23 cellular contexts compared by ENCODE assay signal in the genomic region with DNA sequence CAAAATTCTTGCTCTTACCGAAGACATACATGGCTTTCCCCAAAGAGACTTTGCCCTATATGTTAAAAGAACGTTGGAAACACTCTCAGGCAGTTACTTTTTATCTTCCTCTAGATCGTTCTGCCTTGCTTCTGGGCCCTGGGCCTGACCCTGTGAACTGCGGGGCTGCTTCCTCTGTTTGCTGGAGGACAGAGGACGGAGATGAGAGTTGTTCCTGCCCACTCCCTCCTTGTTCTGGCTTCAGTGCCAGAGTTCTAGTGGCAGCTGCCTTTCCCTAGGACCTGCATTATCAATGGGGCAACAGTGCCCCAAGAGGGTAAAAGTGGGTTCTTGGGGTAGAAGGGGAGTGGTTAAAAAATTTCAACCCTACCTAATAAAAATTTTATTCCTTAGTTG. TPM values are rescaled to one million over a fixed set of nuclear protein-coding genes. Genes with fewer than 3 reads are reported as not detected.
DNase-seq lines count a peak whose midpoint lies in the region; ATAC-seq, FAIRE-seq and TF ChIP-seq lines count a peak whose summit lies in the region.
"Had no signal": no experiment of that assay in that cellular context is flagged by ENCODE, and none has a peak within 500 bp of the region (broad histone marks: within the 10 kb centered on the region; RNA-seq: fewer than 3 reads in every experiment).

No MANE protein-coding gene starts in this region.

- CTCF ChIA-PET in GM12878 (lab: Yijun Ruan, JAX), result interaction anchor here (0.6 to 1.5 kb wide), 7 partner anchors 12 to 487 kb away, joined by 3 to 5 read pairs (median 3); a partner anchor contains a TSS

- peaks cover 45% of the 10 kb centered on the region for H3K4me1 Mint-ChIP-seq in osteocyte (ENCODE audit: unreplicated experiment)

- intact Hi-C loops in GM12878 (cut with micrococcal nuclease; ENCODE audit: unreplicated experiment), result no loop called here

- ATAC-seq in GM12878 (peak; percentile 69), HG02852 (IDR thresholded peaks at IDR 0.05; ENCODE audit: unreplicated experiment) (no peak), HG02763 (IDR thresholded peaks at IDR 0.05; ENCODE audit: unreplicated experiment) (no peak)
- ATAC-seq: activated CD8-positive, alpha-beta T cell treated with anti-CD3 and anti-CD28 coated beads for 36 hours had no signal

- POLR2A ChIA-PET in GM12878 (lab: Charles Lee), result interaction anchor here (0.7 to 1.8 kb wide), 2 partner anchors 19 to 439 kb away, joined by 3 to 4 read pairs; no protein-coding TSS in a partner anchor

- peak; percentile 11 for DNase-seq in DMS 273 (lab: John Stamatoyannopoulos, UW; ENCODE audit: unreplicated experiment)
- no peak for DNase-seq in DMS 273 treated with DMSO at 0.1 percent for 48 hours (lab: John Stamatoyannopoulos, UW)
- peak; percentile 16 for DNase-seq in NAMALWA (ENCODE audit: low spot score)
- no peak for DNase-seq in GM12878 (ENCODE audit: low read depth, low spot score)
- DNase-seq in osteocyte (ENCODE audit: extremely low spot score, unreplicated experiment), result no peak
- DNase-seq in cortex of kidney (lab: John Stamatoyannopoulos, UW), result no peak
- DNase-seq: activated CD4-positive, CD25-positive, alpha-beta regulatory T cell; activated CD8-positive, alpha-beta T cell treated with anti-CD3 and anti-CD28 coated beads for 36 hours; activated gamma-delta T cell treated with Interleukin-2 at 50 U/mL for 16 hours; amniotic stem cell; GDM1; heart left ventricle; MG63; NCI-H1694; NCI-H526 treated with DMSO at 0.1 percent for 48 hours; uterus had no signal

- peak overlapping the region; percentile 36 for H3K27ac Mint-ChIP-seq in osteocyte (ENCODE audit: unreplicated experiment)
- H3K27ac Mint-ChIP-seq: activated CD8-positive, alpha-beta T cell treated with anti-CD3 and anti-CD28 coated beads for 36 hours; dendritic cell treated with granulocyte-macrophage colony-stimulating factor and Interleukin-4, amounts not matched to agents 40 ng/mL and 50 ng/mL, for 4 days; T-helper 1 cell treated with Interleukin-12 subunit alpha and Interleukin-12 subunit beta and Interleukin-4 antibody, amounts not matched to agents 30 μg/mL and 1 μg/mL, for 36 hours had no signal

- no peaks in the 10 kb centered on the region for H3K79me2 ChIP-seq in GM12878 (ENCODE audit: control insufficient read depth, insufficient read depth, low read length)

- no peak overlapping the region for H3K4me3 Mint-ChIP-seq in osteocyte (ENCODE audit: unreplicated experiment)
- H3K4me3 Mint-ChIP-seq: activated CD8-positive, alpha-beta T cell treated with anti-CD3 and anti-CD28 coated beads for 36 hours; dendritic cell treated with granulocyte-macrophage colony-stimulating factor and Interleukin-4, amounts not matched to agents 40 ng/mL and 50 ng/mL, for 4 days; T-helper 1 cell treated with Interleukin-12 subunit alpha and Interleukin-12 subunit beta and Interleukin-4 antibody, amounts not matched to agents 30 μg/mL and 1 μg/mL, for 36 hours had no signal

- no peak for TF ChIP-seq EP300 in GM12878 (IDR thresholded peaks at IDR 0.05; ENCODE audit: borderline replicate concordance in 1 of 2, control insufficient read depth in 1 of 2, low read depth in 2 of 2, low read length in 2 of 2)

- H3K36me3 ChIP-seq in GM12878 (ENCODE audit: control insufficient read depth in 2 of 2, insufficient read depth in 2 of 2, low read length in 1 of 2), result no peaks in the 10 kb centered on the region
- H3K36me3 ChIP-seq: heart left ventricle, MG63, SJSA1, uterus had no signal

- H3K27me3 ChIP-seq in GM12878 (replicated peaks in 1 of 2; ENCODE audit: control insufficient read depth in 2 of 2, insufficient read depth in 2 of 2, low read length in 1 of 2), result peaks cover 0 to 4% of the 10 kb centered on the region in 2 experiments; a peak in 2 of 4 replicates
- H3K27me3 ChIP-seq: MG63, SJSA1, uterus had no signal

- H3K4me1 ChIP-seq in GM12878 (ENCODE audit: control insufficient read depth, insufficient read depth, low read length), result no peaks in the 10 kb centered on the region
- H3K4me1 ChIP-seq: uterus had no signal

- no peak overlapping the region for H2AFZ ChIP-seq in GM12878 (ENCODE audit: control insufficient read depth, low read depth, low read length)

- 7% methylated on average over 5 of the region's 5 CpGs for WGBS in GM12878 (ENCODE audit: insufficient coverage, insufficient replicate concordance, low lambda C conversion rate, missing lambda C conversion rate)

- in situ Hi-C loops in GM12878 (cut with MboI), result no loop called here

- no peak overlapping the region for H3K27ac ChIP-seq in GM12878 (ENCODE audit: control insufficient read depth, insufficient read depth)
- H3K27ac ChIP-seq: 22Rv1, heart left ventricle, SJSA1, uterus had no signal

- H3K9me3 ChIP-seq in GM12878 (replicated peaks; ENCODE audit: control insufficient read depth, insufficient read depth, low read length), result no peaks in the 10 kb centered on the region
- H3K9me3 ChIP-seq: heart left ventricle, MG63, SJSA1, uterus had no signal

- H4K20me1 ChIP-seq in GM12878 (ENCODE audit: control insufficient read depth, insufficient read depth), result no peaks in the 10 kb centered on the region

- RAD21 ChIA-PET in GM12878 (lab: Charles Lee; ENCODE audit: unreplicated experiment), result interaction anchor here (0.6 to 1.5 kb wide), 3 partner anchors 33 to 489 kb away, joined by 3 to 4 read pairs (median 4); a partner anchor contains a TSS

- no peak overlapping the region for H3K4me3 ChIP-seq in GM12878
- H3K4me3 ChIP-seq: heart left ventricle, MG63, SJSA1, uterus had no signal

- H3K9ac ChIP-seq in GM12878 (ENCODE audit: control insufficient read depth, insufficient read depth, low read length), result no peak overlapping the region

- H3K27me3 Mint-ChIP-seq in osteocyte (ENCODE audit: unreplicated experiment), result no peaks in the 10 kb centered on the region

- H3K4me2 ChIP-seq in GM12878 (ENCODE audit: control insufficient read depth, insufficient read depth), result no peak overlapping the region

- FAIRE-seq in GM12878 (lab: Jason Lieb, UNC), result no peak
- FAIRE-seq: GM12892 had no signal

- H3K9me3 Mint-ChIP-seq in osteocyte (ENCODE audit: unreplicated experiment), result no peaks in the 10 kb centered on the region
- H3K9me3 Mint-ChIP-seq: activated CD8-positive, alpha-beta T cell treated with anti-CD3 and anti-CD28 coated beads for 36 hours; dendritic cell treated with granulocyte-macrophage colony-stimulating factor and Interleukin-4, amounts not matched to agents 40 ng/mL and 50 ng/mL, for 4 days; T-helper 1 cell treated with Interleukin-12 subunit alpha and Interleukin-12 subunit beta and Interleukin-4 antibody, amounts not matched to agents 30 μg/mL and 1 μg/mL, for 36 hours had no signal

- SMC1A ChIA-PET in GM12878 (lab: Charles Lee; ENCODE audit: uncharacterized antibody, unreplicated experiment), result interaction anchor here (0.7 to 3.4 kb wide), 6 partner anchors 10 to 442 kb away, joined by 3 to 27 read pairs (median 4); no protein-coding TSS in a partner anchor

- peaks cover 2% of the 10 kb centered on the region for H3K36me3 Mint-ChIP-seq in osteocyte (ENCODE audit: unreplicated experiment)

- TF ChIP-seq CTCF in GM12878 (IDR thresholded peaks at IDR 0.05 in 2 of 3, conservative IDR thresholded peaks at IDR 0.05 in 1 of 3; ENCODE audit: control insufficient read depth in 2 of 3, extremely low read depth in 1 of 3, insufficient read depth in 1 of 3, low read depth in 3 of 3, low read length in 3 of 3), result 0 out of 6 replicates have a peak, but pooled peaks of 1 of the 3 experiments have one; percentile 16
- TF ChIP-seq CTCF in osteocyte (IDR thresholded peaks at IDR 0.05), result no peak

- TF ChIP-seq RAD21 in GM12878 (IDR thresholded peaks at IDR 0.05; ENCODE audit: insufficient read depth, low read depth, low read length), result 0 out of 2 replicates have a peak, but pooled peaks have one; percentile 12

- no peak for TF ChIP-seq POLR2A in GM12878 (IDR thresholded peaks at IDR 0.05; ENCODE audit: low read depth, low read length)

- no TSS peak for BruUV-seq in GM12878 (replicated peaks; lab: Mats Ljungman, UMichigan)

TF ChIP-seq in GM12878, 131 proteins besides CTCF, POLR2A, EP300 and RAD21:
- TF ChIP-seq BCL11A (IDR thresholded peaks at IDR 0.05; ENCODE audit: low read depth, low read length), result no peak
- no peak for TF ChIP-seq TAF1 (IDR thresholded peaks at IDR 0.05; ENCODE audit: borderline replicate concordance, low read depth, low read length)
- TF ChIP-seq, protein P1, sequence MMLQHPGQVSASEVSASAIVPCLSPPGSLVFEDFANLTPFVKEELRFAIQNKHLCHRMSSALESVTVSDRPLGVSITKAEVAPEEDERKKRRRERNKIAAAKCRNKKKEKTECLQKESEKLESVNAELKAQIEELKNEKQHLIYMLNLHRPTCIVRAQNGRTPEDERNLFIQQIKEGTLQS (IDR thresholded peaks at IDR 0.05; ENCODE audit: borderline replicate concordance, extremely low read depth, low read depth, low read length), result no peak
- TF ChIP-seq ASH2L (IDR thresholded peaks at IDR 0.05; ENCODE audit: borderline replicate concordance, low read depth), result no peak
- TF ChIP-seq HDAC6 (IDR thresholded peaks at IDR 0.05; ENCODE audit: unreplicated experiment), result no peak
- no peak for TF ChIP-seq CEBPB (IDR thresholded peaks at IDR 0.05; ENCODE audit: borderline replicate concordance in 1 of 2, low read depth in 2 of 2, low read length in 2 of 2)
- TF ChIP-seq GATAD2B (conservative IDR thresholded peaks at IDR 0.05; ENCODE audit: low read depth), result no peak
- TF ChIP-seq TCF3 (IDR thresholded peaks at IDR 0.05; ENCODE audit: borderline replicate concordance, insufficient read depth, low read depth, low read length), result no peak

RNA-seq across cellular contexts. Expression of a gene that starts 6.5 kb away (rescaled TPM):
- 7.4 and 8.6 TPM in 2 replicates for total RNA-seq in GM12878 (2013; cell fraction: nucleolus; rRNA removed)
- total RNA-seq in GM12878 (2014; rRNA removed) (1.0 and 2.7 TPM in 2 replicates), GM12878 (2014; rRNA removed; fragmentation: Illumina TruSeq; extraction: Trizol) (0.78 and 0.89 TPM in 2 replicates), GM12878 (2021) (5.9 TPM in 2 replicates), osteocyte (16,854 and 18,487 TPM in 2 replicates)
- 2.0 TPM for polyA plus RNA-seq in GM12878 (2011; ENCODE audit: low read depth)
- polyA plus RNA-seq in GM12878 (2011; rRNA removed) (5.2 and 9.4 TPM in 2 replicates), GM12878 (2014; fragmentation: Illumina TruSeq; extraction: Trizol) (1.5 and 2.1 TPM in 2 replicates), GM12878 (2014; fragmentation: Nextera tagmentation; extraction: Ambion mirVana) (1 to 10 TPM; 1.1 to 1.6 TPM), GM12878 (2014; rRNA removed) (0.60 and 1.5 TPM in 2 replicates), GM12878 (2016; fragmentation: Nextera tagmentation; extraction: Ambion mirVana) (1 to 10 TPM; 8.1 TPM)
- 8.8 and 10.4 TPM in 2 replicates for polyA plus RNA-seq in GM12878 (2011; cell fraction: cytosol; rRNA removed)
- 13.2 and 13.3 TPM in 2 replicates for polyA plus RNA-seq in GM12878 (2011; cell fraction: nucleus; rRNA removed)
- 1.5 and 2.8 TPM in 2 replicates for polyA plus RNA-seq in GM12878 (2012)
- 17.5 and 18.7 TPM in 2 replicates for polyA minus RNA-seq in GM12878 (2011; rRNA and poly(A)+ RNA removed)
- polyA minus RNA-seq in GM12878 (2011; cell fraction: cytosol; rRNA and poly(A)+ RNA removed), result 8.3 and 10.2 TPM in 2 replicates
- 5.7 and 9.3 TPM in 2 replicates for polyA minus RNA-seq in GM12878 (2011; cell fraction: nucleus; rRNA and poly(A)+ RNA removed)

Comparison
In these comparisons a context has a peak if more than half of its experiments do, and no peak if none do; other contexts are left out.
1. DNase-seq: peak in DMS 273 (single experiment) and NAMALWA (single experiment); none in DMS 273 treated with DMSO at 0.1 percent for 48 hours (single experiment), GM12878 (single experiment), osteocyte (single experiment) and cortex of kidney (single experiment).
2. RNA of a gene that starts 6.5 kb away (total RNA-seq): 16,854 to 18,487 TPM in osteocyte; 0.78 to 8.6 TPM in GM12878; every median in the first group is over 1,000 times any median in the second.